ENCODE assay signal across 17 cellular contexts in genomic region chr2:121258066-121258465, GRCh38. TPM values are rescaled to one million over a fixed set of nuclear protein-coding genes. Genes with fewer than 3 reads are reported as not detected.
DNase-seq lines count a peak whose midpoint lies in the region; ATAC-seq and TF ChIP-seq lines count a peak whose summit lies in the region.
"Had no signal": no experiment of that assay in that cellular context is flagged by ENCODE, and none has a peak within 500 bp of the region (broad histone marks: within the 10 kb centered on the region; RNA-seq: fewer than 3 reads in every experiment).

No MANE protein-coding gene starts in this region.

- H3K27me3 Mint-ChIP-seq in HFFc6 (ENCODE audit: insufficient read depth): peaks cover 41% of the 10 kb centered on the region

- H3K4me2 ChIP-seq in Loucy (ENCODE audit: low read depth, low read length, poor library complexity, severe bottlenecking): peak overlapping the region; percentile 53
- H3K4me2 ChIP-seq: GM23338 had no signal

- H3F3A ChIP-seq in Loucy (ENCODE audit: low read depth): no peaks in the 10 kb centered on the region

- no peaks in the 10 kb centered on the region for H3K9me2 ChIP-seq in Loucy (replicated peaks; ENCODE audit: low read depth, low read length)

- H3K9me3 Mint-ChIP-seq in HFFc6: no peaks in the 10 kb centered on the region
- H3K9me3 Mint-ChIP-seq: GM23338 had no signal

- no peaks in the 10 kb centered on the region for H3K9me3 ChIP-seq in Loucy (ENCODE audit: insufficient read depth, low read depth, low read length)
- H3K9me3 ChIP-seq in thyroid gland: no peaks in the 10 kb centered on the region
- H3K9me3 ChIP-seq: BLaER1 had no signal

- peak overlapping the region; percentile 78 to 86 (median 85) for H3K27ac ChIP-seq in thyroid gland
- H3K27ac ChIP-seq: BLaER1, HL-60 had no signal

- H3K4me1 Mint-ChIP-seq in HFFc6 (ENCODE audit: low read depth): no peaks in the 10 kb centered on the region

- H4K20me1 ChIP-seq in Loucy (ENCODE audit: insufficient read depth, low read length, poor library complexity, severe bottlenecking): no peaks in the 10 kb centered on the region
- H4K20me1 ChIP-seq: BLaER1 had no signal

- intact Hi-C loops in thyroid gland (cut with DNase I): no loop called here

- no peaks in the 10 kb centered on the region for H3K36me3 Mint-ChIP-seq in HFFc6 (ENCODE audit: low read depth)

- no peak overlapping the region for H3K27ac Mint-ChIP-seq in HFFc6
- H3K27ac Mint-ChIP-seq: GM23338 had no signal

- no peak for TF ChIP-seq POLR2A in thyroid gland (IDR thresholded peaks at IDR 0.05)

- DNase-seq in activated effector memory CD4-positive, alpha-beta T cell treated with anti-CD3 and anti-CD28 coated beads, Interleukin-2, amount 50 U/mL, for 16 hours: peak; percentile 21
- DNase-seq in activated effector memory CD4-positive, alpha-beta T cell treated with Interleukin-2 at 50 U/mL for 16 hours: no peak
- DNase-seq in mesenteric fat pad (ENCODE audit: low spot score) (peak; percentile 51), thyroid gland (peak in 1 of 2 donors; percentile 3), HFFc6 (no peak)
- DNase-seq: 8988T, AML-193, DMS 273 treated with DMSO at 0.1 percent for 48 hours, DMS79, H7 had no signal

- ATAC-seq in HG02610 (IDR thresholded peaks at IDR 0.05; ENCODE audit: unreplicated experiment) (no peak), GM21390 (IDR thresholded peaks at IDR 0.05; ENCODE audit: unreplicated experiment) (no peak)
- ATAC-seq: GM12878 had no signal

- no peak overlapping the region for H2AFZ ChIP-seq in Loucy (ENCODE audit: low read length)
- H2AFZ ChIP-seq: GM23338 had no signal

- H3K4me1 ChIP-seq in Loucy (ENCODE audit: insufficient read depth, low read length, poor library complexity, severe bottlenecking) (peaks cover 16% of the 10 kb centered on the region), thyroid gland (peaks cover 62 to 78% of the 10 kb centered on the region in 2 donors)

- H3K36me3 ChIP-seq in Loucy (ENCODE audit: insufficient read depth, low read length) (no peaks in the 10 kb centered on the region), thyroid gland (no peaks in the 10 kb centered on the region)
- H3K36me3 ChIP-seq: BLaER1 had no signal

- H3K27me3 ChIP-seq in Loucy (ENCODE audit: insufficient read depth, low read length, poor library complexity, severe bottlenecking) (no peaks in the 10 kb centered on the region), thyroid gland (no peaks in the 10 kb centered on the region)
- H3K27me3 ChIP-seq: BLaER1 had no signal

- H3K4me3 Mint-ChIP-seq in HFFc6: no peak overlapping the region
- H3K4me3 Mint-ChIP-seq: GM23338 had no signal

- H3K79me2 ChIP-seq in Loucy (ENCODE audit: insufficient read depth, low read length): no peaks in the 10 kb centered on the region

- WGBS in thyroid gland, 2 donors: 92 to 94% methylated on average over 6 of the region's 6 CpGs

- TF ChIP-seq CTCF in Loucy (conservative IDR thresholded peaks at IDR 0.05; ENCODE audit: low read length): no peak
- TF ChIP-seq CTCF in thyroid gland (IDR thresholded peaks at IDR 0.05): no peak
- no peak for TF ChIP-seq CTCF in HFFc6 (IDR thresholded peaks at IDR 0.05)

- H3K4me3 ChIP-seq in Loucy (ENCODE audit: low read length, poor library complexity, severe bottlenecking): peak overlapping the region; percentile 32
- H3K4me3 ChIP-seq in thyroid gland (replicated peaks in 1 of 3): no peak overlapping the region
- H3K4me3 ChIP-seq: BLaER1, GM12878, GM23338 had no signal

- H3K9ac ChIP-seq in Loucy (ENCODE audit: low read depth, low read length, poor library complexity, severe bottlenecking): no peak overlapping the region
- H3K9ac ChIP-seq: BLaER1 had no signal

RNA-seq across cellular contexts. Expression of gene TFCP2L1, which starts 26.9 kb away (rescaled TPM):
- total RNA-seq in mesenteric fat pad: 3.1 TPM
- 100 to 1,000 TPM in 3 of 4 donors, 10 to 100 TPM in 1; 97.4 to 188 (median 146) TPM for total RNA-seq in thyroid gland
- total RNA-seq in HFFc6 (2021; fragmentation: NEBNext Ultra II Directional; extraction: Animal tissue kit (Norgen Biotek cat#: 25700)): under 1 TPM in 1 of 6 experiments, not detected in 5; 0.03 TPM

Comparison
In these comparisons a context has a peak if more than half of its experiments do, and no peak if none do; other contexts are left out.
1. DNase-seq: peak in activated effector memory CD4-positive, alpha-beta T cell treated with anti-CD3 and anti-CD28 coated beads, Interleukin-2, amount 50 U/mL, for 16 hours (single experiment) and mesenteric fat pad (single experiment); none in activated effector memory CD4-positive, alpha-beta T cell treated with Interleukin-2 at 50 U/mL for 16 hours (single experiment) and HFFc6 (single experiment).
2. RNA of gene TFCP2L1, which starts 26.9 kb away (total RNA-seq): 97.4 to 188 TPM in thyroid gland; 3.1 TPM in mesenteric fat pad (single experiment) and 0.03 TPM in HFFc6; every median in the first group is over 10 times any median in the second.